Comparison of ENCODE assay signal across 12 cellular contexts in the genomic region with DNA sequence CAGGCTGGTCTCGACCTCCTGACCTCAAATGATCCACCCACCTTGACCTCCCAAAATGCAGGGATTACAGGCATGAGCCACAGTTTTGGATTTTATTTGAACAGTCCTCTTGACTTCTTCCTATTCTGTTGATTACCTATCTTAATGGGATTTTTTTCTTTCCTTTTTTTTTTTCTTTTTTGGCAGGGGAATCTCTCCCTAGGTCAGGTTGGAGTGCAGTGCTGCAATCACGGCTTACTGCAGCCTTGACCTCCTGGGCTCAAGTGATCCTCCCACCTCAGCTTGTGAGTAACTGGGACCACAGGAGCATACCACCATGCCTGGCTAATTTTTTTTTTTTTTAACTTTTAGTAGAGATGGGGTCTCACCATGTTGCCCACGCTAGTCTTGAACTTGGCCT. TPM values are rescaled to one million over a fixed set of nuclear protein-coding genes. Genes with fewer than 3 reads are reported as not detected.
DNase-seq lines count a peak whose midpoint lies in the region; ATAC-seq and TF ChIP-seq lines count a peak whose summit lies in the region.
"Had no signal": no experiment of that assay in that cellular context is flagged by ENCODE, and none has a peak within 500 bp of the region (broad histone marks: within the 10 kb centered on the region; RNA-seq: fewer than 3 reads in every experiment).

No MANE protein-coding gene starts in this region.

- POLR2A ChIA-PET in PC-3 (lab: Charles Lee; ENCODE audit: unreplicated experiment), result no interaction called here

- H3K9me3 ChIP-seq in PC-3 (ENCODE audit: low read length) (no peaks in the 10 kb centered on the region), esophagus muscularis mucosa (no peaks in the 10 kb centered on the region), stomach (no peaks in the 10 kb centered on the region)

- BruUV-seq in PC-3 (replicated peaks; lab: Mats Ljungman, UMichigan), result no TSS peak

- TF ChIP-seq EP300 in esophagus muscularis mucosa (IDR thresholded peaks at IDR 0.05) (no peak), stomach (IDR thresholded peaks at IDR 0.05) (no peak)

- peaks cover 27 to 54% of the 10 kb centered on the region in 2 donors for H3K36me3 Mint-ChIP-seq in activated T-cell treated with anti-CD3 and anti-CD28 coated beads, Interleukin-2, amount 50 U/mL, for 72 hours (ENCODE audit: insufficient read depth in 2 of 2)

- ATAC-seq in activated T-cell treated with anti-CD3 and anti-CD28 coated beads, Interleukin-2, amount 50 U/mL, for 72 hours (replicated peaks in 1 of 2), result no peak
- ATAC-seq in PC-3, result no peak

- H3F3A ChIP-seq in PC-3 (ENCODE audit: low read length, unreplicated experiment), result no peaks in the 10 kb centered on the region

- no peak for TF ChIP-seq POLR2A in esophagus muscularis mucosa (IDR thresholded peaks at IDR 0.05; ENCODE audit: low read depth)
- no peak for TF ChIP-seq POLR2A in stomach (IDR thresholded peaks at IDR 0.05)

- intact Hi-C loops in PC-3 (cut with micrococcal nuclease) (no loop called here), esophagus muscularis mucosa (cut with DNase I) (no loop called here), stomach (cut with DNase I; ENCODE audit: low total_unique reads) (no loop called here)

- H3K4me3 ChIP-seq in PC-3 (ENCODE audit: low read length), result peak overlapping the region; percentile 85
- H3K4me3 ChIP-seq in esophagus muscularis mucosa, result no peak overlapping the region
- peak overlapping the region in 2 of 4 donors; percentile 76 to 86 for H3K4me3 ChIP-seq in stomach

- H3K27ac Mint-ChIP-seq in activated T-cell treated with anti-CD3 and anti-CD28 coated beads, Interleukin-2, amount 50 U/mL, for 72 hours, result peak overlapping the region; percentile 99

- H3K27ac ChIP-seq in PC-3 (ENCODE audit: low read length) (no peak overlapping the region), esophagus muscularis mucosa (replicated peaks in 1 of 4) (peak overlapping the region in 3 of 4 donors; percentile 14 to 98 (median 40)), stomach (peak overlapping the region in 3 of 5 donors; percentile 39 to 99 (median 73))

- peaks cover 84% of the 10 kb centered on the region for H3K4me1 Mint-ChIP-seq in activated T-cell treated with anti-CD3 and anti-CD28 coated beads, Interleukin-2, amount 50 U/mL, for 72 hours (ENCODE audit: low read depth)

- no peak overlapping the region for H3K9ac ChIP-seq in PC-3 (ENCODE audit: low read length)

- peak overlapping the region; percentile 98 to 99 for H3K4me3 Mint-ChIP-seq in activated T-cell treated with anti-CD3 and anti-CD28 coated beads, Interleukin-2, amount 50 U/mL, for 72 hours

- H4K20me1 ChIP-seq in PC-3 (ENCODE audit: low read length), result peaks cover 55% of the 10 kb centered on the region

- H3K4me2 ChIP-seq in PC-3 (ENCODE audit: low read length), result peak overlapping the region; percentile 83

- CTCF ChIA-PET in PC-3 (lab: Charles Lee), result no interaction called here

- no peak for DNase-seq in activated T-cell treated with anti-CD3 and anti-CD28 coated beads, Interleukin-2, amount 50 U/mL, for 72 hours
- DNase-seq in activated T-cell treated with anti-CD3 and anti-CD28 coated beads, Interleukin-2, amount 50 U/mL, for 48 hours, result no peak
- DNase-seq in PC-3, result no peak
- DNase-seq in esophagus muscularis mucosa (ENCODE audit: extremely low spot score), result no peak
- no peak for DNase-seq in stomach
- DNase-seq in NCI-H1417 (lab: John Stamatoyannopoulos, UW), result no peak
- no peak for DNase-seq in NCI-H187 (lab: John Stamatoyannopoulos, UW)
- no peak for DNase-seq in hypothalamus (lab: John Stamatoyannopoulos, UW)
- DNase-seq: activated CD4-positive, alpha-beta T cell treated with anti-CD3 and anti-CD28 coated beads, Interleukin-2, amount 50 U/mL, for 48 hours; C1 segment of cervical spinal cord; cerebellar nuclear complex; stimulated activated CD4-positive, alpha-beta T cell treated with anti-CD3 and anti-CD28 coated beads, Interleukin-4, amount 100 ng/mL, for 1 hour had no signal

- H3K9me3 Mint-ChIP-seq in activated T-cell treated with anti-CD3 and anti-CD28 coated beads, Interleukin-2, amount 50 U/mL, for 72 hours, result no peaks in the 10 kb centered on the region

- H2AFZ ChIP-seq in PC-3 (ENCODE audit: low read length), result no peak overlapping the region

- H3K27me3 Mint-ChIP-seq in activated T-cell treated with anti-CD3 and anti-CD28 coated beads, Interleukin-2, amount 50 U/mL, for 72 hours (ENCODE audit: low read depth), result no peaks in the 10 kb centered on the region

- H3K27me3 ChIP-seq in PC-3 (ENCODE audit: low read length) (no peaks in the 10 kb centered on the region), esophagus muscularis mucosa (no peaks in the 10 kb centered on the region), stomach (no peaks in the 10 kb centered on the region)

- H3K4me1 ChIP-seq in PC-3 (ENCODE audit: insufficient read depth, low read length), result peaks cover 48% of the 10 kb centered on the region
- peaks cover 17 to 45% (median 38%) of the 10 kb centered on the region in 4 donors for H3K4me1 ChIP-seq in esophagus muscularis mucosa
- H3K4me1 ChIP-seq in stomach, result peaks cover 23 to 71% (median 50%) of the 10 kb centered on the region in 4 donors

- 88% methylated on average over 3 of the region's 3 CpGs for WGBS in esophagus muscularis mucosa
- WGBS in stomach, 5 donors, result 70 to 84% (median 74%) methylated on average over 3 of the region's 3 CpGs

- H3K36me3 ChIP-seq in PC-3 (ENCODE audit: low read depth, low read length) (peaks cover 9% of the 10 kb centered on the region), esophagus muscularis mucosa (peaks cover 0 to 7% (median 0%) of the 10 kb centered on the region in 4 donors), stomach (peaks cover 0 to 14% (median 4%) of the 10 kb centered on the region in 4 donors)

- H3K9me2 ChIP-seq in PC-3 (replicated peaks; ENCODE audit: low read length), result no peaks in the 10 kb centered on the region

- TF ChIP-seq CTCF in PC-3 (conservative IDR thresholded peaks at IDR 0.05; ENCODE audit: low read depth, low read length), result no peak
- TF ChIP-seq CTCF in esophagus muscularis mucosa (IDR thresholded peaks at IDR 0.05), result no peak
- TF ChIP-seq CTCF in stomach (IDR thresholded peaks at IDR 0.05), result no peak

- H3K79me2 ChIP-seq in PC-3 (ENCODE audit: low read length), result peaks cover 76% of the 10 kb centered on the region

RNA-seq across cellular contexts. Expression of gene MTHFD2, which starts 2.8 kb away (rescaled TPM):
- 100 to 1,000 TPM; 518 to 624 TPM for total RNA-seq in activated T-cell treated with anti-CD3 and anti-CD28 coated beads, Interleukin-2, amount 50 U/mL, for 72 hours
- total RNA-seq in PC-3 (2014; rRNA removed) (115 and 118 TPM in 2 replicates), esophagus muscularis mucosa (10 to 100 TPM; 22.0 to 80.8 (median 43.5) TPM), stomach (10 to 100 TPM in 3 of 5 donors, 1 to 10 TPM in 2; 4.3 to 51.3 (median 37.7) TPM)
- polyA plus RNA-seq in stomach, result 10 to 100 TPM; 34.1 to 54.1 (median 42.1) TPM

RNA-seq across cellular contexts. Expression of gene MOB1A, which starts 22.5 kb away (rescaled TPM):
- total RNA-seq in activated T-cell treated with anti-CD3 and anti-CD28 coated beads, Interleukin-2, amount 50 U/mL, for 72 hours, result 100 to 1,000 TPM; 121 to 135 TPM
- total RNA-seq in PC-3 (2014; rRNA removed) (51.6 and 69.8 TPM in 2 replicates), esophagus muscularis mucosa (100 to 1,000 TPM; 102 to 129 (median 106) TPM), stomach (100 to 1,000 TPM in 2 of 5 donors, 10 to 100 TPM in 3; 58.9 to 127 (median 74.1) TPM)
- polyA plus RNA-seq in stomach, result 10 to 100 TPM; 22.4 to 38.2 (median 30.7) TPM

RNA-seq across cellular contexts. Expression of gene BOLA3, which starts 53.5 kb away (rescaled TPM):
- 10 to 100 TPM; 41.1 to 42.5 TPM for total RNA-seq in activated T-cell treated with anti-CD3 and anti-CD28 coated beads, Interleukin-2, amount 50 U/mL, for 72 hours
- total RNA-seq in PC-3 (2014; rRNA removed) (60.9 and 104 TPM in 2 replicates), esophagus muscularis mucosa (10 to 100 TPM; 29.4 to 46.9 (median 42.8) TPM), stomach (100 to 1,000 TPM in 2 of 5 donors, 10 to 100 TPM in 2, not detected in 1; 13.3 to 310 (median 65.8) TPM)
- 100 to 1,000 TPM in 1 of 3 donors, 10 to 100 TPM in 2; 57.3 to 129 (median 94.1) TPM for polyA plus RNA-seq in stomach
